2 cellular contexts compared by ENCODE assay signal in the genomic region with DNA sequence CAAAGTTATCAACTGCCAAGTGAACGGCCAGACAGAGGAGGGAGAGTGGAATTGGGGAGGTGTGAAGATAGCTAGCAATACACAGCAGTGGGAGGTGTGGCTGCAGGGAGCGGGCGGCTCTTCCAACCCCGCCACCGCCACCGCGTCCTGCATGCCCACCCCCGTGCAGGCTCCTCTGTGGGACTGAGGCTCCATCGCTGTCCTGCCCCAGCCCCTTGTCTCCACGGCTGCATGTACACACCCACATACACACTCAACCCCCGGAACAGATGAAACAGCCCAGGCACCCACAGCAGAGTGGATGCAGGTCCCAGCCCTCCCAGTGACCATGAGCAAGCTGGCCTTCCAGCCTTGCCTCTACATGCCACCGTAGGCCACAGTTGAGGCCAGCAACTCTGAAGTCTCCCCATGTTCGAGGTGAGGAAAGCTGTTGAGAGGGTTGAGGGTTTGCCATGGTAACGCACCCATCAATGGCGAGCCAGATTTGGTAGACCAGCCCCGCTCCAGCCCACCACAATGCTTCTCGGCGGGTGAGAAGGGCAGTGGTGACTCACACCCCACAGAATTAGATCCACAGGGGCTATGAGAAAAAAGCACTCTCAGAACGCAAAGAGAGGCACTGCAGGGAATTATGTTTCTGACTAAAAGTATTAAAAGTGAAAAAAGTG.
TF ChIP-seq lines count a peak whose summit lies in the region.

No MANE protein-coding gene starts in this region.

TF ChIP-seq in HEK293, 187 proteins besides CTCF, POLR2A, EP300 and RAD21 (continued from another document):
- TF ChIP-seq, protein P1, sequence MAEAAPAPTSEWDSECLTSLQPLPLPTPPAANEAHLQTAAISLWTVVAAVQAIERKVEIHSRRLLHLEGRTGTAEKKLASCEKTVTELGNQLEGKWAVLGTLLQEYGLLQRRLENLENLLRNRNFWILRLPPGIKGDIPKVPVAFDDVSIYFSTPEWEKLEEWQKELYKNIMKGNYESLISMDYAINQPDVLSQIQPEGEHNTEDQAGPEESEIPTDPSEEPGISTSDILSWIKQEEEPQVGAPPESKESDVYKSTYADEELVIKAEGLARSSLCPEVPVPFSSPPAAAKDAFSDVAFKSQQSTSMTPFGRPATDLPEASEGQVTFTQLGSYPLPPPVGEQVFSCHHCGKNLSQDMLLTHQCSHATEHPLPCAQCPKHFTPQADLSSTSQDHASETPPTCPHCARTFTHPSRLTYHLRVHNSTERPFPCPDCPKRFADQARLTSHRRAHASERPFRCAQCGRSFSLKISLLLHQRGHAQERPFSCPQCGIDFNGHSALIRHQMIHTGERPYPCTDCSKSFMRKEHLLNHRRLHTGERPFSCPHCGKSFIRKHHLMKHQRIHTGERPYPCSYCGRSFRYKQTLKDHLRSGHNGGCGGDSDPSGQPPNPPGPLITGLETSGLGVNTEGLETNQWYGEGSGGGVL (tag by site-specific recombination; IDR thresholded peaks at IDR 0.05): no peak
- TF ChIP-seq HOXD13 (CRISPR knock-in tag; IDR thresholded peaks at IDR 0.05; ENCODE audit: borderline replicate concordance): no peak
- TF ChIP-seq, protein P2, sequence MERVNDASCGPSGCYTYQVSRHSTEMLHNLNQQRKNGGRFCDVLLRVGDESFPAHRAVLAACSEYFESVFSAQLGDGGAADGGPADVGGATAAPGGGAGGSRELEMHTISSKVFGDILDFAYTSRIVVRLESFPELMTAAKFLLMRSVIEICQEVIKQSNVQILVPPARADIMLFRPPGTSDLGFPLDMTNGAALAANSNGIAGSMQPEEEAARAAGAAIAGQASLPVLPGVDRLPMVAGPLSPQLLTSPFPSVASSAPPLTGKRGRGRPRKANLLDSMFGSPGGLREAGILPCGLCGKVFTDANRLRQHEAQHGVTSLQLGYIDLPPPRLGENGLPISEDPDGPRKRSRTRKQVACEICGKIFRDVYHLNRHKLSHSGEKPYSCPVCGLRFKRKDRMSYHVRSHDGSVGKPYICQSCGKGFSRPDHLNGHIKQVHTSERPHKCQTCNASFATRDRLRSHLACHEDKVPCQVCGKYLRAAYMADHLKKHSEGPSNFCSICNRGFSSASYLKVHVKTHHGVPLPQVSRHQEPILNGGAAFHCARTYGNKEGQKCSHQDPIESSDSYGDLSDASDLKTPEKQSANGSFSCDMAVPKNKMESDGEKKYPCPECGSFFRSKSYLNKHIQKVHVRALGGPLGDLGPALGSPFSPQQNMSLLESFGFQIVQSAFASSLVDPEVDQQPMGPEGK (tag by site-specific recombination; IDR thresholded peaks at IDR 0.05): no peak
- TF ChIP-seq ZNF184 (tag by site-specific recombination; IDR thresholded peaks at IDR 0.05): no peak
- peak; percentile 70 for TF ChIP-seq ZNF341 (tag by site-specific recombination; IDR thresholded peaks at IDR 0.05; ENCODE audit: low read depth)
- no peak for TF ChIP-seq IKZF3 (tag by site-specific recombination; IDR thresholded peaks at IDR 0.05)
- TF ChIP-seq ZIC2 (tag by site-specific recombination; IDR thresholded peaks at IDR 0.05): 0 out of 2 replicates have a peak, but pooled peaks have one; percentile 27

TF ChIP-seq in WTC11, 78 proteins besides CTCF, POLR2A, EP300 and RAD21 (continued from another document):
- TF ChIP-seq, protein P3, sequence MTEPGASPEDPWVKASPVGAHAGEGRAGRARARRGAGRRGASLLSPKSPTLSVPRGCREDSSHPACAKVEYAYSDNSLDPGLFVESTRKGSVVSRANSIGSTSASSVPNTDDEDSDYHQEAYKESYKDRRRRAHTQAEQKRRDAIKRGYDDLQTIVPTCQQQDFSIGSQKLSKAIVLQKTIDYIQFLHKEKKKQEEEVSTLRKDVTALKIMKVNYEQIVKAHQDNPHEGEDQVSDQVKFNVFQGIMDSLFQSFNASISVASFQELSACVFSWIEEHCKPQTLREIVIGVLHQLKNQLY (CRISPR knock-in tag; IDR thresholded peaks at IDR 0.05): no peak
- TF ChIP-seq CREM (CRISPR knock-in tag; IDR thresholded peaks at IDR 0.05): no peak
- no peak for TF ChIP-seq ZNF219 (CRISPR knock-in tag; IDR thresholded peaks at IDR 0.05; ENCODE audit: borderline replicate concordance)
- TF ChIP-seq ZNF423 (CRISPR knock-in tag; IDR thresholded peaks at IDR 0.05): no peak
- no peak for TF ChIP-seq ZNF232 (CRISPR knock-in tag; IDR thresholded peaks at IDR 0.05)
- TF ChIP-seq NR2C2 (CRISPR knock-in tag; IDR thresholded peaks at IDR 0.05): no peak
- no peak for TF ChIP-seq SP1 (CRISPR knock-in tag; conservative IDR thresholded peaks at IDR 0.05)
TF ChIP-seq in WTC11: peak in this region for 0.
